Comparison of ENCODE assay signal across 8 cellular contexts in the genomic region with DNA sequence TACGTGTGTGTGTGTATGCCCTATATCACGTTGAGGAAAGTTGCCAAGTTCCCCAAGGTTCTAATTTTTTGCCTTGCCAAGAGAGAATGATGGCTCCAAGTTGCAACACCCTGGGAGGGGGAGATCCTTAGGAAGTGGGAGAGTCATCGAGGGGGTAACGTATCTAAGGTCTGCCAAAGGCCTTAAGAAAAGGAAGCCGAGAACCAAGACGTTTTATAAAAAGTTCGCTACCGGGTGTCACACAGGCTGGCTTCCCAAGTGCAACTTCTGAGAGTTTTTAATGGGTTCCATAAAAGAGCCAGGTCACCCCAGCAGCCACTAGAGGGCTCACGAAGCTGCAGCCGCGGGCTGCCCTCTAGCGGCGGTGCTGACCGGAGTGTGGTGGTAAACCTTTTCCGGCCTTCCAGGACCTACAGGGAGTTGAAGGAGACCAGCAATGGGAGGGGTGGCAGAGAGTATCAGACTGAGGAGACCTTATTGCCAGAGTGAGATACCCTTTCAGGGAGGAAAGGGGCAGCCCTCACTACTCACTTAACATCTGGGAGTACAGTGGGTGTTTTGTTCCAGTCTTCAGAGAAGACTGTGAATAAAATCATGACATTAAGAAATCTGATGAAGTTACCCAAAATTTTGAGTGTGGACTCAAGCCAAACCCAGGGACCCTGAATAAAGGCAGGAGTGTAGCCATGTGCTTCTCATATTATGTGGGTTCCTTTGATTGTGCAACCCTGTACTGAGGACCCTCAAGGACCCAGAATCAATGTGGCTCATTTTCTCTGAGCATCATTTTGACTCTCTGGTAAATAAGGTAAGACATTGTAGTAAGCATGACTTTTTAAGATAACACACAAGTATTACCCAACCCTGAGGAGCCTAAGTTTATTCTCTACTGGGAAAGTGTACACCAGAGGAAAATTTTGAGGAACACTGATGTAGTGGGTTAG. TPM values are rescaled to one million over a fixed set of nuclear protein-coding genes. Genes with fewer than 3 reads are reported as not detected.
DNase-seq lines count a peak whose midpoint lies in the region; ATAC-seq and TF ChIP-seq lines count a peak whose summit lies in the region.

No MANE protein-coding gene starts in this region.

- DNase-seq in CD4-positive, CD25-positive, alpha-beta regulatory T cell = peak; percentile 77 to 93 (median 85)
- DNase-seq in NCI-H526 (lab: John Stamatoyannopoulos, UW) (peak; percentile 83 to 95), lower leg skin (ENCODE audit: low spot score in 2 of 2) (peak; percentile 81 to 96)
- DNase-seq in activated CD4-positive, alpha-beta T cell treated with anti-CD3 and anti-CD28 coated beads for 48 hours = peak; percentile 93
- DNase-seq in stimulated activated CD4-positive, alpha-beta T cell treated with anti-CD3 and anti-CD28 coated beads, Interleukin-4, amount 100 ng/mL, for 48 hours (ENCODE audit: low read depth in 2 of 2) = peak; percentile 82 to 85

- peak in 1 of 3 donors; percentile 97 for TF ChIP-seq CTCF in lower leg skin (IDR thresholded peaks at IDR 0.05)

- ATAC-seq in CD4-positive, CD25-positive, alpha-beta regulatory T cell (ENCODE audit: low read depth in 2 of 2) = peak; percentile 81 to 83
- ATAC-seq in GM19351 (IDR thresholded peaks at IDR 0.05; ENCODE audit: unreplicated experiment) (peak; percentile 60), HG03469 (IDR thresholded peaks at IDR 0.05; ENCODE audit: unreplicated experiment) (peak; percentile 61)

- no peak for TF ChIP-seq POLR2A in lower leg skin (IDR thresholded peaks at IDR 0.05)

- no peaks in the 10 kb centered on the region for H3K36me3 Mint-ChIP-seq in CD4-positive, CD25-positive, alpha-beta regulatory T cell
- H3K36me3 Mint-ChIP-seq in dendritic cell treated with granulocyte-macrophage colony-stimulating factor and Interleukin-4, amounts not matched to agents 40 ng/mL and 50 ng/mL, for 4 days (ENCODE audit: low read depth) = no peaks in the 10 kb centered on the region

- peaks cover 35% of the 10 kb centered on the region for H3K4me1 ChIP-seq in CD4-positive, CD25-positive, alpha-beta regulatory T cell (ENCODE audit: control insufficient read depth, insufficient read depth, low read length, poor library complexity, severe bottlenecking)

- no peaks in the 10 kb centered on the region for H3K27me3 Mint-ChIP-seq in CD4-positive, CD25-positive, alpha-beta regulatory T cell
- no peaks in the 10 kb centered on the region for H3K27me3 Mint-ChIP-seq in dendritic cell treated with granulocyte-macrophage colony-stimulating factor and Interleukin-4, amounts not matched to agents 40 ng/mL and 50 ng/mL, for 4 days

- peaks cover 16 to 35% (median 22%) of the 10 kb centered on the region in 4 donors for H3K4me1 Mint-ChIP-seq in CD4-positive, CD25-positive, alpha-beta regulatory T cell
- peaks cover 31% of the 10 kb centered on the region for H3K4me1 Mint-ChIP-seq in dendritic cell treated with granulocyte-macrophage colony-stimulating factor and Interleukin-4, amounts not matched to agents 40 ng/mL and 50 ng/mL, for 4 days (ENCODE audit: low read depth)

- intact Hi-C loops in dendritic cell treated with granulocyte-macrophage colony-stimulating factor and Interleukin-4, amounts not matched to agents 40 ng/mL and 50 ng/mL, for 4 days (cut with micrococcal nuclease) = loop anchor here (1.0 kb wide), 1 partner anchor 183 kb away; no protein-coding TSS in a partner anchor
- intact Hi-C loops in lower leg skin (cut with DNase I; ENCODE audit: low total_unique reads) = no loop called here

- peak overlapping the region; percentile 86 for H3K4me3 ChIP-seq in CD4-positive, CD25-positive, alpha-beta regulatory T cell (ENCODE audit: low read depth, low read length)
- no peak overlapping the region for H3K4me3 ChIP-seq in lower leg skin (ENCODE audit: low read depth, poor library complexity, severe bottlenecking)

- H3K36me3 ChIP-seq in CD4-positive, CD25-positive, alpha-beta regulatory T cell (ENCODE audit: control insufficient read depth, insufficient read depth, low read length) = no peaks in the 10 kb centered on the region

- H3K9me3 Mint-ChIP-seq in CD4-positive, CD25-positive, alpha-beta regulatory T cell = no peaks in the 10 kb centered on the region
- no peaks in the 10 kb centered on the region for H3K9me3 Mint-ChIP-seq in dendritic cell treated with granulocyte-macrophage colony-stimulating factor and Interleukin-4, amounts not matched to agents 40 ng/mL and 50 ng/mL, for 4 days

- H3K27ac Mint-ChIP-seq in CD4-positive, CD25-positive, alpha-beta regulatory T cell = peak overlapping the region; percentile 91 to 98 (median 94)
- peak overlapping the region; percentile 84 for H3K27ac Mint-ChIP-seq in dendritic cell treated with granulocyte-macrophage colony-stimulating factor and Interleukin-4, amounts not matched to agents 40 ng/mL and 50 ng/mL, for 4 days

- H3K9me3 ChIP-seq in CD4-positive, CD25-positive, alpha-beta regulatory T cell (ENCODE audit: control insufficient read depth in 2 of 2, low read length in 2 of 2) = no peaks in the 10 kb centered on the region

- H3K27ac ChIP-seq in CD4-positive, CD25-positive, alpha-beta regulatory T cell (ENCODE audit: insufficient read depth, low read length, poor library complexity, severe bottlenecking) = peak overlapping the region; percentile 72

- WGBS in lower leg skin, 2 donors = 2 to 3% methylated on average over 15 of the region's 15 CpGs

- peak overlapping the region; percentile 86 to 91 (median 90) for H3K4me3 Mint-ChIP-seq in CD4-positive, CD25-positive, alpha-beta regulatory T cell
- H3K4me3 Mint-ChIP-seq in dendritic cell treated with granulocyte-macrophage colony-stimulating factor and Interleukin-4, amounts not matched to agents 40 ng/mL and 50 ng/mL, for 4 days = peak overlapping the region; percentile 63

- peaks cover 2% of the 10 kb centered on the region for H3K27me3 ChIP-seq in CD4-positive, CD25-positive, alpha-beta regulatory T cell (ENCODE audit: control insufficient read depth, insufficient read depth, low read length)

RNA-seq across cellular contexts. Expression of gene RFX7, which starts 2.5 kb away (rescaled TPM):
- total RNA-seq in CD4-positive, CD25-positive, alpha-beta regulatory T cell = 41.2 TPM
- polyA plus RNA-seq in CD4-positive, CD25-positive, alpha-beta regulatory T cell = 1 to 10 TPM; 4.2 to 5.6 (median 5.0) TPM
- total RNA-seq in lower leg skin = 10 to 100 TPM; 11.1 to 15.1 (median 12.7) TPM
